22 cellular contexts compared by ENCODE assay signal in genomic region chr2:111687911-111688310, GRCh38.
DNase-seq lines count a peak whose midpoint lies in the region; ATAC-seq and TF ChIP-seq lines count a peak whose summit lies in the region.
"Had no signal": no experiment of that assay in that cellular context is flagged by ENCODE, and none has a peak within 500 bp of the region (broad histone marks: within the 10 kb centered on the region; RNA-seq: fewer than 3 reads in every experiment).

No MANE protein-coding gene starts in this region.

- intact Hi-C loops in sigmoid colon (cut with DNase I) = no loop called here

- H3K9ac ChIP-seq in neuronal stem cell (ENCODE audit: low read depth, low read length, poor library complexity) = no peak overlapping the region
- H3K9ac ChIP-seq: BLaER1 treated with 17β-estradiol and CSF1 and Interleukin-3, amounts not matched to agents 10 nM and 100 nM had no signal

- peak overlapping the region; percentile 20 for H3K18ac ChIP-seq in neuronal stem cell (ENCODE audit: low read length)

- peak overlapping the region; percentile 18 for H2BK15ac ChIP-seq in neuronal stem cell (ENCODE audit: low read length)

- H3K14ac ChIP-seq in neuronal stem cell (ENCODE audit: low read length) = no peak overlapping the region

- peak overlapping the region; percentile 25 for H2BK12ac ChIP-seq in neuronal stem cell (ENCODE audit: low read length)

- H3K36me3 ChIP-seq in neuronal stem cell (replicated peaks in 1 of 2; ENCODE audit: control insufficient read depth in 2 of 2, insufficient read depth in 2 of 2, low read length in 2 of 2) (no peaks in the 10 kb centered on the region), sigmoid colon (no peaks in the 10 kb centered on the region)
- H3K36me3 ChIP-seq: BE2C; BLaER1 treated with 17β-estradiol and CSF1 and Interleukin-3, amounts not matched to agents 10 nM and 100 nM; HAP-1 had no signal

- no CpG with 5 or more reads among the region's 11 CpGs for WGBS in neuronal stem cell (ENCODE audit: extremely low coverage in 2 of 2, insufficient read length in 2 of 2, insufficient replicate concordance in 1 of 2), 2 donors
- 86 to 89% methylated on average over 11 of the region's 11 CpGs for WGBS in sigmoid colon, 2 donors

- peaks cover 0 to 2% of the 10 kb centered on the region in 2 donors for H3K4me1 ChIP-seq in neuronal stem cell (ENCODE audit: control insufficient read depth in 2 of 2, insufficient read depth in 1 of 2, low read depth in 1 of 2, low read length in 2 of 2)
- peaks cover 0 to 5% (median 2%) of the 10 kb centered on the region in 4 donors for H3K4me1 ChIP-seq in sigmoid colon
- H3K4me1 ChIP-seq: A549; BE2C; BLaER1 treated with 17β-estradiol and CSF1 and Interleukin-3, amounts not matched to agents 10 nM and 100 nM; HAP-1 had no signal

- H3K27ac ChIP-seq in VCaP = peak overlapping the region; percentile 92; the same call in 1 of the 2 replicates
- no peak overlapping the region for H3K27ac ChIP-seq in neuronal stem cell (replicated peaks; ENCODE audit: low read length)
- no peak overlapping the region for H3K27ac ChIP-seq in sigmoid colon
- H3K27ac ChIP-seq: 22Rv1, A549 had no signal

- H3K4ac ChIP-seq in neuronal stem cell (ENCODE audit: low read length) = no peak overlapping the region

- H4K8ac ChIP-seq in neuronal stem cell (ENCODE audit: low read depth, low read length) = no peak overlapping the region

- H3K4me3 ChIP-seq in neuronal stem cell (ENCODE audit: low read length in 2 of 2) = no peak overlapping the region
- no peak overlapping the region for H3K4me3 ChIP-seq in sigmoid colon
- H3K4me3 ChIP-seq: A549; BLaER1 treated with 17β-estradiol and CSF1 and Interleukin-3, amounts not matched to agents 10 nM and 100 nM; HAP-1 had no signal

- peak overlapping the region; percentile 49 for H2AK5ac ChIP-seq in neuronal stem cell (ENCODE audit: low read depth, low read length)

- no peaks in the 10 kb centered on the region for H3K27me3 ChIP-seq in neuronal stem cell (ENCODE audit: control insufficient read depth in 3 of 3, insufficient read depth in 3 of 3, low read depth in 1 of 3, low read length in 3 of 3)
- H3K27me3 ChIP-seq in sigmoid colon = no peaks in the 10 kb centered on the region
- H3K27me3 ChIP-seq: BE2C; BLaER1 treated with 17β-estradiol and CSF1 and Interleukin-3, amounts not matched to agents 10 nM and 100 nM had no signal

- no peak for TF ChIP-seq POLR2A in sigmoid colon (IDR thresholded peaks at IDR 0.05)

- TF ChIP-seq CTCF in VCaP (conservative IDR thresholded peaks at IDR 0.05) = no peak
- no peak for TF ChIP-seq CTCF in sigmoid colon (IDR thresholded peaks at IDR 0.05)

- peak overlapping the region; percentile 69 for H2AFZ ChIP-seq in neuronal stem cell (ENCODE audit: low read length)

- H2BK5ac ChIP-seq in neuronal stem cell (ENCODE audit: low read length) = no peak overlapping the region

- no peak overlapping the region for H2BK120ac ChIP-seq in neuronal stem cell (ENCODE audit: low read depth, low read length)

- no peaks in the 10 kb centered on the region for H3K79me1 ChIP-seq in neuronal stem cell (ENCODE audit: low read depth, low read length)

- peaks cover 2 to 4% of the 10 kb centered on the region in 2 donors for H3K9me3 ChIP-seq in neuronal stem cell (replicated peaks in 1 of 2; ENCODE audit: control insufficient read depth in 2 of 2, insufficient read depth in 1 of 2, low read depth in 1 of 2, low read length in 2 of 2)
- H3K9me3 ChIP-seq in sigmoid colon = no peaks in the 10 kb centered on the region
- H3K9me3 ChIP-seq: A549, BE2C had no signal

- peak; percentile 22 for DNase-seq in activated CD4-positive, CD25-positive, alpha-beta regulatory T cell treated with anti-CD3 and anti-CD28 coated beads, Interleukin-2, amount 50 U/mL, for 72 hours
- no peak for DNase-seq in activated CD4-positive, CD25-positive, alpha-beta regulatory T cell (lab: John Stamatoyannopoulos, UW)
- no peak for DNase-seq in neuronal stem cell (ENCODE audit: low spot score)
- peak; percentile 40 for DNase-seq in sigmoid colon
- no peak for DNase-seq in NCI-H2171 (lab: John Stamatoyannopoulos, UW)
- no peak for DNase-seq in OCI-M2 (lab: John Stamatoyannopoulos, UW; ENCODE audit: unreplicated experiment)
- DNase-seq: ACHN; AML-193; BE2C; CD4-positive, alpha-beta T cell; CD8-positive, alpha-beta memory T cell; DMS 273 treated with DMSO at 0.1 percent for 48 hours; DMS79; GF-D8; GOT3; HFFc6 had no signal

- TF ChIP-seq EP300 in sigmoid colon (IDR thresholded peaks at IDR 0.05) = no peak

- ATAC-seq in GM19023 (IDR thresholded peaks at IDR 0.05; ENCODE audit: unreplicated experiment) = no peak
- ATAC-seq: A549 had no signal

- H4K91ac ChIP-seq in neuronal stem cell (ENCODE audit: low read depth, low read length, poor library complexity) = no peak overlapping the region

- H3K23ac ChIP-seq in neuronal stem cell (ENCODE audit: low read depth, low read length, poor library complexity) = no peak overlapping the region

- no peak overlapping the region for H3K4me2 ChIP-seq in neuronal stem cell (ENCODE audit: insufficient read depth, low read length, poor library complexity, severe bottlenecking)
- H3K4me2 ChIP-seq: A549; BLaER1 treated with 17β-estradiol and CSF1 and Interleukin-3, amounts not matched to agents 10 nM and 100 nM had no signal

Comparison
In these comparisons a context has a peak if more than half of its experiments do, and no peak if none do; other contexts are left out.
1. DNase-seq: peak in activated CD4-positive, CD25-positive, alpha-beta regulatory T cell treated with anti-CD3 and anti-CD28 coated beads, Interleukin-2, amount 50 U/mL, for 72 hours (single experiment) and sigmoid colon (single experiment); none in activated CD4-positive, CD25-positive, alpha-beta regulatory T cell (0 of 4), neuronal stem cell (single experiment), NCI-H2171 (single experiment) and OCI-M2 (single experiment).